ENCODE assay signal across 9 cellular contexts in genomic region chr4:72886602-72887001, GRCh38.
A peak's percentile ranks its signal among the peaks of the same experiment; 100 is the strongest.
DNase-seq lines count a peak whose midpoint lies in the region; ATAC-seq and TF ChIP-seq lines count a peak whose summit lies in the region.
"Had no signal": no experiment of that assay in that cellular context is flagged by ENCODE, and none has a peak within 500 bp of the region (broad histone marks: within the 10 kb centered on the region; RNA-seq: fewer than 3 reads in every experiment).

No MANE protein-coding gene starts in this region.

- TF ChIP-seq CTCF in NB4 (IDR thresholded peaks at IDR 0.05; ENCODE audit: low read depth, low read length) (no peak), choroid plexus epithelial cell (conservative IDR thresholded peaks at IDR 0.05; ENCODE audit: low read depth, low read length) (peak; percentile 61), neural crest cell (conservative IDR thresholded peaks at IDR 0.05) (peak; percentile 61)

- DNase-seq in DMS 273 (lab: John Stamatoyannopoulos, UW; ENCODE audit: unreplicated experiment) (peak; percentile 1), DMS 273 treated with DMSO at 0.1 percent for 48 hours (lab: John Stamatoyannopoulos, UW) (no peak), NB4 (ENCODE audit: low read depth) (peak; percentile 3), choroid plexus epithelial cell (ENCODE audit: low read depth) (peak; percentile 41), neural crest cell (ENCODE audit: low read depth, low spot score) (no peak)
- DNase-seq in stimulated activated CD4-positive, alpha-beta T cell treated with anti-CD3 and anti-CD28 coated beads, Interleukin-1b, Interleukin-23, amount 100 ng/mL, for 48 hours, result no peak
- DNase-seq in stimulated activated effector memory CD8-positive, alpha-beta T cell treated with anti-CD3 and anti-CD28 coated beads, Interleukin-12 subunit alpha, Interleukin-12 subunit beta, amount 100 ng/mL, for 72 hours (ENCODE audit: low spot score in 2 of 2), result no peak
- DNase-seq in activated CD4-positive, alpha-beta T cell treated with anti-CD3 and anti-CD28 coated beads, Interleukin-2, amount 10 ng/mL, durations not matched to agents 24 days and 14 days, result no peak
- DNase-seq: HCEC 1CT had no signal

- no peak for ATAC-seq in stimulated activated effector memory CD8-positive, alpha-beta T cell treated with anti-CD3 and anti-CD28 coated beads, Interleukin-12 subunit alpha, Interleukin-12 subunit beta, amount 100 ng/mL, for 72 hours

- no peaks in the 10 kb centered on the region for H3K4me1 Mint-ChIP-seq in neural crest cell
- no peaks in the 10 kb centered on the region for H3K4me1 Mint-ChIP-seq in stimulated activated effector memory CD8-positive, alpha-beta T cell treated with anti-CD3 and anti-CD28 coated beads, Interleukin-12 subunit alpha, Interleukin-12 subunit beta, amount 100 ng/mL, for 72 hours
- H3K4me1 Mint-ChIP-seq in activated CD4-positive, alpha-beta T cell treated with anti-CD3 and anti-CD28 coated beads, Interleukin-2, amount 10 ng/mL, durations not matched to agents 24 days and 14 days, result no peaks in the 10 kb centered on the region

- TF ChIP-seq POLR2A in NB4 (IDR thresholded peaks at IDR 0.05; ENCODE audit: extremely low read depth, insufficient read length), result no peak

- intact Hi-C loops in activated CD4-positive, alpha-beta T cell treated with anti-CD3 and anti-CD28 coated beads, Interleukin-2, amount 10 ng/mL, durations not matched to agents 24 days and 14 days (cut with micrococcal nuclease), result no loop called here

- no peak overlapping the region for H3K4me3 Mint-ChIP-seq in neural crest cell
- H3K4me3 Mint-ChIP-seq in stimulated activated effector memory CD8-positive, alpha-beta T cell treated with anti-CD3 and anti-CD28 coated beads, Interleukin-12 subunit alpha, Interleukin-12 subunit beta, amount 100 ng/mL, for 72 hours, result no peak overlapping the region
- H3K4me3 Mint-ChIP-seq in activated CD4-positive, alpha-beta T cell treated with anti-CD3 and anti-CD28 coated beads, Interleukin-2, amount 10 ng/mL, durations not matched to agents 24 days and 14 days, result no peak overlapping the region

- no peaks in the 10 kb centered on the region for H3K27me3 Mint-ChIP-seq in neural crest cell (ENCODE audit: low read depth)
- H3K27me3 Mint-ChIP-seq in activated CD4-positive, alpha-beta T cell treated with anti-CD3 and anti-CD28 coated beads, Interleukin-2, amount 10 ng/mL, durations not matched to agents 24 days and 14 days, result no peaks in the 10 kb centered on the region

- H3K9me3 Mint-ChIP-seq in neural crest cell, result peaks cover 3% of the 10 kb centered on the region
- H3K9me3 Mint-ChIP-seq in stimulated activated effector memory CD8-positive, alpha-beta T cell treated with anti-CD3 and anti-CD28 coated beads, Interleukin-12 subunit alpha, Interleukin-12 subunit beta, amount 100 ng/mL, for 72 hours, result peaks cover 3% of the 10 kb centered on the region
- no peaks in the 10 kb centered on the region for H3K9me3 Mint-ChIP-seq in activated CD4-positive, alpha-beta T cell treated with anti-CD3 and anti-CD28 coated beads, Interleukin-2, amount 10 ng/mL, durations not matched to agents 24 days and 14 days

- no peak overlapping the region for H3K4me3 ChIP-seq in NB4 (ENCODE audit: low read depth, low read length)
- no peak overlapping the region for H3K4me3 ChIP-seq in choroid plexus epithelial cell (ENCODE audit: low read depth, low read length)

- H3K36me3 Mint-ChIP-seq in neural crest cell (ENCODE audit: low read depth), result no peaks in the 10 kb centered on the region
- H3K36me3 Mint-ChIP-seq in stimulated activated effector memory CD8-positive, alpha-beta T cell treated with anti-CD3 and anti-CD28 coated beads, Interleukin-12 subunit alpha, Interleukin-12 subunit beta, amount 100 ng/mL, for 72 hours, result no peaks in the 10 kb centered on the region
- no peaks in the 10 kb centered on the region for H3K36me3 Mint-ChIP-seq in activated CD4-positive, alpha-beta T cell treated with anti-CD3 and anti-CD28 coated beads, Interleukin-2, amount 10 ng/mL, durations not matched to agents 24 days and 14 days (ENCODE audit: low read depth)

- H3K27ac Mint-ChIP-seq in neural crest cell (ENCODE audit: unreplicated experiment), result no peak overlapping the region
- H3K27ac Mint-ChIP-seq in stimulated activated effector memory CD8-positive, alpha-beta T cell treated with anti-CD3 and anti-CD28 coated beads, Interleukin-12 subunit alpha, Interleukin-12 subunit beta, amount 100 ng/mL, for 72 hours, result no peak overlapping the region
- H3K27ac Mint-ChIP-seq in activated CD4-positive, alpha-beta T cell treated with anti-CD3 and anti-CD28 coated beads, Interleukin-2, amount 10 ng/mL, durations not matched to agents 24 days and 14 days, result no peak overlapping the region

Comparison
In these comparisons a context has a peak if more than half of its experiments do, and no peak if none do; other contexts are left out.
1. DNase-seq: peak in DMS 273 (single experiment), NB4 (single experiment) and choroid plexus epithelial cell (single experiment); none in DMS 273 treated with DMSO at 0.1 percent for 48 hours (single experiment), neural crest cell (single experiment), stimulated activated CD4-positive, alpha-beta T cell treated with anti-CD3 and anti-CD28 coated beads, Interleukin-1b, Interleukin-23, amount 100 ng/mL, for 48 hours (single experiment), stimulated activated effector memory CD8-positive, alpha-beta T cell treated with anti-CD3 and anti-CD28 coated beads, Interleukin-12 subunit alpha, Interleukin-12 subunit beta, amount 100 ng/mL, for 72 hours (0 of 2) and activated CD4-positive, alpha-beta T cell treated with anti-CD3 and anti-CD28 coated beads, Interleukin-2, amount 10 ng/mL, durations not matched to agents 24 days and 14 days (single experiment).